23 cellular contexts compared by ENCODE assay signal in the genomic region with DNA sequence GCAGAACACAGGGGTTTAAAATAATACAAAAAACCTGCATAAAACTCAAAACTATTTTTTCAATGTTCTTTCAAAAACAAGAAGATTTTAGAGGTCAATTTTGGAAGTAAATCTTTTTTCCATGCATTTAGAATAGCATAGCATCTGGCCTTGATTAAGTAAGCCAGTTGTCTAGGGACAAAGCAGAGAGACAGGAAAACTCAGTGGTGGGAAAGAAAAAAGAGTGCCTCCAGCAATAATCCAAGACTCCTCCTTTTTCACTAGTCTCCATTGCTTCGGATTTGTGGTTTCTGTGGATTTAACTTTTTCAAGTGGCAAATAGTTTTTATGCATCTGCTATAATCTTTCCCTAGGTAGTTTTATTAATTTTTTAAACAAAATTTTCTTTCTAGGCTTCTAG.
"Had no signal": no experiment of that assay in that cellular context is flagged by ENCODE, and none has a peak within 500 bp of the region (broad histone marks: within the 10 kb centered on the region; RNA-seq: fewer than 3 reads in every experiment).

No MANE protein-coding gene starts in this region.

- H3K9me3 Mint-ChIP-seq: activated naive CD4-positive, alpha-beta T cell treated with anti-CD3 and anti-CD28 coated beads, Interleukin-2, amount 50 U/mL, for 24 hours; immature natural killer cell; T-cell; T-helper 2 cell treated with Interferon-gamma antibody and Interleukin-4, amounts not matched to agents 5 μg/mL and 100 μg/mL, for 36 hours had no signal

- H3K36me3 ChIP-seq: heart right ventricle, left lung, sigmoid colon, transverse colon had no signal

- DNase-seq: activated CD4-positive, alpha-beta T cell treated with anti-CD3 and anti-CD28 coated beads, Interleukin-2, amount 50 U/mL, for 1 hour; activated gamma-delta T cell treated with Interleukin-2 at 50 U/mL for 16 hours; activated T-cell treated with anti-CD3 and anti-CD28 coated beads, Interleukin-2, amount 50 U/mL, for 1 hour; cerebellar nuclear complex; heart right ventricle; immature natural killer cell; kidney glomerular epithelial cell; left lung; naive thymus-derived CD4-positive, alpha-beta T cell; occipital lobe; posterior cingulate gyrus; sigmoid colon; stimulated activated CD4-positive, alpha-beta T cell treated with anti-CD3 and anti-CD28 coated beads, Interleukin-2, amount 100 ng/mL, for 48 hours; stimulated activated CD8-positive, alpha-beta memory T cell treated with anti-CD3 and anti-CD28 coated beads, Interleukin-4, amount 100 ng/mL, for 48 hours; stimulated activated naive B cell treated with anti-CD40 and anti-IgM and Interleukin-4, amounts not matched to agents 10 μg/mL and 1 μg/mL and 100 μg/mL, for 72 hours; T-cell; transverse colon had no signal

- H3K9me3 ChIP-seq: heart right ventricle, left lung, sigmoid colon, transverse colon had no signal

- H3K27ac ChIP-seq: coronary artery, heart right ventricle, left lung, sigmoid colon, transverse colon, VCaP had no signal

- H3K27ac Mint-ChIP-seq: activated naive CD4-positive, alpha-beta T cell treated with anti-CD3 and anti-CD28 coated beads, Interleukin-2, amount 50 U/mL, for 24 hours; immature natural killer cell; naive thymus-derived CD4-positive, alpha-beta T cell; stimulated activated naive B cell treated with anti-CD40 and anti-IgM and Interleukin-4, amounts not matched to agents 10 μg/mL and 1 μg/mL and 100 μg/mL, for 72 hours; T-cell; T-helper 2 cell treated with Interferon-gamma antibody and Interleukin-4, amounts not matched to agents 5 μg/mL and 100 μg/mL, for 36 hours had no signal

- H3K4me3 ChIP-seq: coronary artery, heart right ventricle, left lung, lung, sigmoid colon, transverse colon had no signal

- H3K36me3 Mint-ChIP-seq: activated naive CD4-positive, alpha-beta T cell treated with anti-CD3 and anti-CD28 coated beads, Interleukin-2, amount 50 U/mL, for 24 hours; immature natural killer cell; stimulated activated naive B cell treated with anti-CD40 and anti-IgM and Interleukin-4, amounts not matched to agents 10 μg/mL and 1 μg/mL and 100 μg/mL, for 72 hours; T-cell had no signal

- H3K4me1 ChIP-seq: heart right ventricle, left lung, sigmoid colon, transverse colon had no signal

- H3K27me3 ChIP-seq: heart right ventricle, left lung, sigmoid colon, transverse colon had no signal

- H3K4me3 Mint-ChIP-seq: activated naive CD4-positive, alpha-beta T cell treated with anti-CD3 and anti-CD28 coated beads, Interleukin-2, amount 50 U/mL, for 24 hours; immature natural killer cell; naive thymus-derived CD4-positive, alpha-beta T cell; neural crest cell; stimulated activated naive B cell treated with anti-CD40 and anti-IgM and Interleukin-4, amounts not matched to agents 10 μg/mL and 1 μg/mL and 100 μg/mL, for 72 hours; T-cell; T-helper 2 cell treated with Interferon-gamma antibody and Interleukin-4, amounts not matched to agents 5 μg/mL and 100 μg/mL, for 36 hours had no signal

- H3K27me3 Mint-ChIP-seq: activated naive CD4-positive, alpha-beta T cell treated with anti-CD3 and anti-CD28 coated beads, Interleukin-2, amount 50 U/mL, for 24 hours; stimulated activated naive B cell treated with anti-CD40 and anti-IgM and Interleukin-4, amounts not matched to agents 10 μg/mL and 1 μg/mL and 100 μg/mL, for 72 hours had no signal

- H3K4me1 Mint-ChIP-seq: activated naive CD4-positive, alpha-beta T cell treated with anti-CD3 and anti-CD28 coated beads, Interleukin-2, amount 50 U/mL, for 24 hours; immature natural killer cell; neural crest cell; stimulated activated naive B cell treated with anti-CD40 and anti-IgM and Interleukin-4, amounts not matched to agents 10 μg/mL and 1 μg/mL and 100 μg/mL, for 72 hours; T-cell had no signal
